18 cellular contexts compared by ENCODE assay signal in genomic region chr11:34667810-34668582, GRCh38. TPM values are rescaled to one million over a fixed set of nuclear protein-coding genes. Genes with fewer than 3 reads are reported as not detected.
A peak's percentile ranks its signal among the peaks of the same experiment; 100 is the strongest.
DNase-seq lines count a peak whose midpoint lies in the region; ATAC-seq, FAIRE-seq and TF ChIP-seq lines count a peak whose summit lies in the region.
"Had no signal": no experiment of that assay in that cellular context is flagged by ENCODE, and none has a peak within 500 bp of the region (broad histone marks: within the 10 kb centered on the region; RNA-seq: fewer than 3 reads in every experiment).

No MANE protein-coding gene starts in this region.

- H2AK5ac ChIP-seq in IMR-90 (ENCODE audit: low read depth, low read length), result peak overlapping the region; percentile 23

- H3K27me3 Mint-ChIP-seq in naive thymus-derived CD4-positive, alpha-beta T cell, result peaks cover 12 to 46% (median 33%) of the 10 kb centered on the region in 5 donors

- no TSS peak for BruUV-seq in IMR-90 (replicated peaks; lab: Mats Ljungman, UMichigan)

- H3K27me3 ChIP-seq in IMR-90 (ENCODE audit: control insufficient read depth, insufficient read depth, low read length) (no peaks in the 10 kb centered on the region), foreskin keratinocyte (no peaks in the 10 kb centered on the region), lower lobe of right lung (ENCODE audit: low read depth) (no peaks in the 10 kb centered on the region), smooth muscle cell (ENCODE audit: low read depth) (no peaks in the 10 kb centered on the region)
- no peaks in the 10 kb centered on the region for H3K27me3 ChIP-seq in naive thymus-derived CD4-positive, alpha-beta T cell (ENCODE audit: control insufficient read depth in 2 of 2, insufficient read depth in 2 of 2, low read length in 2 of 2)

- no peak overlapping the region for H2AK9ac ChIP-seq in IMR-90 (replicated peaks; ENCODE audit: low read depth, low read length, poor library complexity)

- no peaks in the 10 kb centered on the region for H3K9me1 ChIP-seq in IMR-90 (ENCODE audit: insufficient read depth, low read length)

- peak overlapping the region; percentile 44 for H2BK120ac ChIP-seq in IMR-90 (ENCODE audit: low read depth, low read length)

- H3K4me2 ChIP-seq in A549 (peak overlapping the region; percentile 27), IMR-90 (ENCODE audit: low read depth, low read length) (no peak overlapping the region), smooth muscle cell (no peak overlapping the region)

- H3K27ac Mint-ChIP-seq in naive thymus-derived CD4-positive, alpha-beta T cell, result no peak overlapping the region
- H3K27ac Mint-ChIP-seq: activated B cell treated with CpG ODN at 0.5 μM for 24 hours; activated naive CD8-positive, alpha-beta T cell treated with anti-CD3 and anti-CD28 coated beads for 36 hours; immature natural killer cell; mesothelial cell of epicardium had no signal

- FAIRE-seq in A549 (lab: Jason Lieb, UNC), result peak; percentile 65
- FAIRE-seq: endometrium had no signal

- H3K4me3 Mint-ChIP-seq in naive thymus-derived CD4-positive, alpha-beta T cell, result peak overlapping the region in 1 of 10 donors; percentile 20
- H3K4me3 Mint-ChIP-seq: activated B cell treated with CpG ODN at 0.5 μM for 24 hours; activated naive CD8-positive, alpha-beta T cell treated with anti-CD3 and anti-CD28 coated beads for 36 hours; immature natural killer cell; mesothelial cell of epicardium had no signal

- 0 out of 3 replicates have a peak overlapping the region, but pooled peaks have one; percentile 17 for H2BK15ac ChIP-seq in IMR-90 (ENCODE audit: low read depth, low read length)

- POLR2A ChIA-PET in A549 (lab: Yijun Ruan, JAX), result no interaction called here
- POLR2A ChIA-PET in IMR-90 (lab: Charles Lee; ENCODE audit: unreplicated experiment), result no interaction called here
- POLR2A ChIA-PET in naive thymus-derived CD4-positive, alpha-beta T cell (lab: Charles Lee), result no interaction called here

- dilution Hi-C loops in IMR-90 (cut with HindIII; ENCODE audit: low sequenced_read_pairs, unreplicated experiment), result no loop called here

- TF ChIP-seq RAD21 in A549 (conservative IDR thresholded peaks at IDR 0.05 in 1 of 2, IDR thresholded peaks at IDR 0.05 in 1 of 2) (no peak), IMR-90 (IDR thresholded peaks at IDR 0.05; ENCODE audit: low read length) (no peak)

- peak in 1 of 2 experiments; percentile 20; a peak in 1 of 5 replicates for TF ChIP-seq EP300 in A549 (IDR thresholded peaks at IDR 0.05)

- peak overlapping the region; percentile 9; the same call in 1 of the 2 replicates for H2BK20ac ChIP-seq in IMR-90 (ENCODE audit: low read depth, low read length)

- no peak overlapping the region; the same call in 1 of the 2 replicates for H3K23ac ChIP-seq in IMR-90 (ENCODE audit: low read depth, low read length)

- intact Hi-C loops in IMR-90 (cut with micrococcal nuclease) (no loop called here), lower lobe of right lung (cut with DNase I) (no loop called here)
- intact Hi-C loops in naive thymus-derived CD4-positive, alpha-beta T cell (cut with micrococcal nuclease), result no loop called here

- CTCF ChIA-PET in A549 (lab: Yijun Ruan, JAX) (interaction anchor here (0.6 to 3.5 kb wide), 4 partner anchors 11 to 247 kb away, joined by 3 to 12 read pairs (median 4); no protein-coding TSS in a partner anchor), IMR-90 (lab: Yijun Ruan, JAX) (no interaction called here)
- CTCF ChIA-PET in naive thymus-derived CD4-positive, alpha-beta T cell (lab: Charles Lee), result no interaction called here

- no peaks in the 10 kb centered on the region for H3K36me3 ChIP-seq in IMR-90 (ENCODE audit: control insufficient read depth, insufficient read depth, low read length)
- no peaks in the 10 kb centered on the region for H3K36me3 ChIP-seq in lower lobe of right lung
- no peaks in the 10 kb centered on the region for H3K36me3 ChIP-seq in naive thymus-derived CD4-positive, alpha-beta T cell (ENCODE audit: control insufficient read depth in 2 of 3, insufficient read depth in 3 of 3, low read length in 3 of 3)
- H3K36me3 ChIP-seq in smooth muscle cell (ENCODE audit: low read depth), result no peaks in the 10 kb centered on the region

- peak overlapping the region; percentile 52; the same call in 1 of the 2 replicates for H3K14ac ChIP-seq in IMR-90 (replicated peaks; ENCODE audit: low read depth, low read length)

- no peak for TF ChIP-seq POLR2A in A549 (IDR thresholded peaks at IDR 0.05; ENCODE audit: low read length)
- no peak for TF ChIP-seq POLR2A in IMR-90 (IDR thresholded peaks at IDR 0.05; ENCODE audit: low read depth, low read length)

- H3F3A ChIP-seq in smooth muscle cell (ENCODE audit: low read depth), result no peaks in the 10 kb centered on the region

- no peak overlapping the region for H3K4me3 ChIP-seq in A549
- H3K4me3 ChIP-seq in IMR-90 (ENCODE audit: insufficient read depth, low read depth, low read length), result no peak overlapping the region
- H3K4me3 ChIP-seq in lower lobe of right lung, result no peak overlapping the region
- no peak overlapping the region for H3K4me3 ChIP-seq in naive thymus-derived CD4-positive, alpha-beta T cell (ENCODE audit: low read length)
- no peak overlapping the region for H3K4me3 ChIP-seq in smooth muscle cell

- peaks cover 0 to 3% (median 0%) of the 10 kb centered on the region in 11 donors for H3K9me3 Mint-ChIP-seq in naive thymus-derived CD4-positive, alpha-beta T cell
- H3K9me3 Mint-ChIP-seq: activated B cell treated with CpG ODN at 0.5 μM for 24 hours; activated naive CD8-positive, alpha-beta T cell treated with anti-CD3 and anti-CD28 coated beads for 36 hours; mesothelial cell of epicardium had no signal

- no peaks in the 10 kb centered on the region for H3K79me1 ChIP-seq in IMR-90 (ENCODE audit: low read depth in 1 of 2, low read length in 2 of 2)

- H3K9me3 ChIP-seq in A549 (no peaks in the 10 kb centered on the region), IMR-90 (ENCODE audit: control insufficient read depth, insufficient read depth, low read length) (no peaks in the 10 kb centered on the region), lower lobe of right lung (no peaks in the 10 kb centered on the region), smooth muscle cell (replicated peaks; ENCODE audit: low read depth) (no peaks in the 10 kb centered on the region)
- no peaks in the 10 kb centered on the region for H3K9me3 ChIP-seq in naive thymus-derived CD4-positive, alpha-beta T cell (ENCODE audit: control insufficient read depth in 2 of 3, low read length in 3 of 3)

- H3K36me3 Mint-ChIP-seq in naive thymus-derived CD4-positive, alpha-beta T cell, result no peaks in the 10 kb centered on the region
- H3K36me3 Mint-ChIP-seq: activated naive CD8-positive, alpha-beta T cell treated with anti-CD3 and anti-CD28 coated beads for 36 hours; IgD-negative memory B cell; mesothelial cell of epicardium had no signal

- H3K56ac ChIP-seq in IMR-90 (ENCODE audit: extremely low read depth, insufficient read depth, low read length), result no peak overlapping the region

- no peak overlapping the region for H3K4ac ChIP-seq in IMR-90 (ENCODE audit: low read depth, low read length)

- H4K91ac ChIP-seq in IMR-90 (ENCODE audit: insufficient read depth, low read depth, low read length), result no peak overlapping the region

- H3K27ac ChIP-seq in A549 (peak overlapping the region; percentile 60 to 74), IMR-90 (ENCODE audit: insufficient read depth, low read length) (no peak overlapping the region), foreskin keratinocyte (no peak overlapping the region), lower lobe of right lung (no peak overlapping the region), smooth muscle cell (ENCODE audit: low read depth) (no peak overlapping the region)
- H3K27ac ChIP-seq in naive thymus-derived CD4-positive, alpha-beta T cell (ENCODE audit: low read depth, low read length), result no peak overlapping the region

- no peaks in the 10 kb centered on the region for H3K79me2 ChIP-seq in smooth muscle cell (ENCODE audit: low read depth)

- 42% methylated on average over 4 of the region's 4 CpGs for WGBS in A549 (ENCODE audit: missing lambda C conversion rate)
- WGBS in IMR-90 (ENCODE audit: extremely low coverage in 2 of 2, insufficient read length in 1 of 2), 2 experiments, result no CpG with 5 or more reads among the region's 4 CpGs
- 87% methylated on average over 4 of the region's 4 CpGs for WGBS in smooth muscle cell (ENCODE audit: low lambda C conversion rate)

- ATAC-seq in A549, result peak; percentile 19 to 90; a peak in 4 of 6 replicates
- no peak for ATAC-seq in IMR-90 (ENCODE audit: low read depth)
- peak; percentile 23 for ATAC-seq in foreskin keratinocyte
- no peak for ATAC-seq in lower lobe of right lung
- no peak for ATAC-seq in naive thymus-derived CD4-positive, alpha-beta T cell

- peaks cover 0 to 3% (median 0%) of the 10 kb centered on the region in 7 donors for H3K4me1 Mint-ChIP-seq in naive thymus-derived CD4-positive, alpha-beta T cell
- H3K4me1 Mint-ChIP-seq: activated naive CD8-positive, alpha-beta T cell treated with anti-CD3 and anti-CD28 coated beads for 36 hours; immature natural killer cell; mesothelial cell of epicardium had no signal

- no peak for TF ChIP-seq CTCF in A549 (IDR thresholded peaks at IDR 0.05)
- no peak for TF ChIP-seq CTCF in IMR-90 (conservative IDR thresholded peaks at IDR 0.05; ENCODE audit: low read depth, low read length)
- no peak for TF ChIP-seq CTCF in foreskin keratinocyte (conservative IDR thresholded peaks at IDR 0.05)
- no peak for TF ChIP-seq CTCF in lower lobe of right lung (IDR thresholded peaks at IDR 0.05)
- TF ChIP-seq CTCF in smooth muscle cell (IDR thresholded peaks at IDR 0.05; ENCODE audit: borderline replicate concordance, insufficient read depth, poor library complexity, severe bottlenecking), result no peak

- H4K20me1 ChIP-seq in IMR-90 (ENCODE audit: insufficient read depth, low read length), result no peaks in the 10 kb centered on the region
- no peaks in the 10 kb centered on the region for H4K20me1 ChIP-seq in smooth muscle cell (ENCODE audit: low read depth)

- H4K5ac ChIP-seq in IMR-90 (ENCODE audit: low read depth, low read length), result no peak overlapping the region

- in situ Hi-C loops in IMR-90 (cut with MboI; ENCODE audit: low sequenced_read_pairs), result no loop called here

- DNase-seq in A549 (ENCODE audit: low read depth in 1 of 2, low spot score in 1 of 2) (peak in 1 of 2 experiments; percentile 84), IMR-90 (no peak), NCI-H748 treated with DMSO at 0.1 percent for 48 hours (lab: John Stamatoyannopoulos, UW) (peak; percentile 98), foreskin keratinocyte (peak in 1 of 2 donors; percentile 29), GM19238 (ENCODE audit: insufficient read length, low spot score) (no peak), lower lobe of right lung (no peak), smooth muscle cell (lab: John Stamatoyannopoulos, UW; ENCODE audit: unreplicated experiment) (no peak)
- DNase-seq in naive thymus-derived CD4-positive, alpha-beta T cell, result no peak
- DNase-seq: activated B cell treated with CpG ODN at 0.5 μM for 24 hours; activated CD8-positive, alpha-beta memory T cell treated with anti-CD3 and anti-CD28 coated beads, Interleukin-2, amount 50 U/mL, for 48 hours; activated naive CD8-positive, alpha-beta T cell treated with anti-CD3 and anti-CD28 coated beads for 36 hours; caudate nucleus; immature natural killer cell; NCI-H1436 treated with DMSO at 0.1 percent for 48 hours had no signal

- H2BK5ac ChIP-seq in IMR-90 (ENCODE audit: low read depth, low read length, poor library complexity, severe bottlenecking), result peak overlapping the region; percentile 56

- H3K9ac ChIP-seq in IMR-90 (ENCODE audit: low read depth, low read length) (no peak overlapping the region), smooth muscle cell (ENCODE audit: low read depth) (no peak overlapping the region)

- H3K18ac ChIP-seq in IMR-90 (ENCODE audit: low read depth, low read length), result no peak overlapping the region

- H3K4me1 ChIP-seq in A549 (peaks cover 38% of the 10 kb centered on the region), IMR-90 (ENCODE audit: control insufficient read depth, insufficient read depth, low read length) (no peaks in the 10 kb centered on the region; the same call in 1 of the 2 replicates), foreskin keratinocyte (peaks cover 16% of the 10 kb centered on the region), lower lobe of right lung (no peaks in the 10 kb centered on the region), smooth muscle cell (ENCODE audit: low read depth) (no peaks in the 10 kb centered on the region)
- H3K4me1 ChIP-seq in naive thymus-derived CD4-positive, alpha-beta T cell (ENCODE audit: control insufficient read depth in 2 of 2, insufficient read depth in 2 of 2, low read length in 2 of 2), result no peaks in the 10 kb centered on the region

- no peak overlapping the region for H4K8ac ChIP-seq in IMR-90 (ENCODE audit: low read depth in 2 of 2, low read length in 2 of 2)

- H2AFZ ChIP-seq in IMR-90 (replicated peaks; ENCODE audit: low read length, poor library complexity) (no peak overlapping the region), smooth muscle cell (ENCODE audit: low read depth) (no peak overlapping the region)

RNA-seq across cellular contexts. Expression of gene EHF, which starts 47.1 kb away (rescaled TPM):
- polyA plus RNA-seq in A549 (2011; rRNA removed) (4.9 and 5.4 TPM in 2 replicates), A549 (2017; fragmentation: RNase III; extraction: RNeasy Plus Mini Kit Qiagen cat#74134 plus additional on column Dnase treatment) (6.0 to 7.8 TPM (median 7.0 TPM) in 3 replicates), IMR-90 (2012; rRNA removed) (not detected in 2 replicates), foreskin keratinocyte (9.0 and 11.2 TPM in 2 replicates), smooth muscle cell (0.63 and 1.0 TPM in 2 replicates)
- 0.96 and 1.3 TPM in 2 replicates for polyA plus RNA-seq in A549 (2012; cell fraction: cytosol; rRNA removed)
- polyA plus RNA-seq in A549 (2012; cell fraction: nucleus; rRNA removed), result 1.0 TPM in 2 replicates
- polyA minus RNA-seq in A549 (2011; rRNA and poly(A)+ RNA removed), result 19.9 and 22.1 TPM in 2 replicates
- total RNA-seq in IMR-90 (2012; rRNA removed) (under 0.01 TPM in 1 of 2 replicates, not detected in the other), foreskin keratinocyte (97.2 and 109 TPM in 2 replicates), lower lobe of right lung (60.5 TPM), smooth muscle cell (0.63 and 1.7 TPM in 2 replicates)
- not detected in 2 replicates for polyA plus RNA-seq in IMR-90 (2012; cell fraction: cytosol; rRNA removed)
- not detected in 2 replicates for polyA plus RNA-seq in IMR-90 (2012; cell fraction: nucleus; rRNA removed; ENCODE audit: low replicate concordance)
- total RNA-seq in naive thymus-derived CD4-positive, alpha-beta T cell, result under 1 TPM in 1 of 5 experiments, not detected in 4; 0.20 TPM
- polyA plus RNA-seq in naive thymus-derived CD4-positive, alpha-beta T cell, result not detected
- total RNA-seq: activated naive CD8-positive, alpha-beta T cell treated with anti-CD3 and anti-CD28 coated beads for 36 hours; H4 had no signal
- polyA plus RNA-seq: IgD-negative memory B cell, immature natural killer cell had no signal

Comparison
In these comparisons a context has a peak if more than half of its experiments do, and no peak if none do; other contexts are left out.
1. ATAC-seq: peak in A549 (2 of 2) and foreskin keratinocyte (single experiment); none in IMR-90 (single experiment), lower lobe of right lung (0 of 2) and naive thymus-derived CD4-positive, alpha-beta T cell (single experiment).
2. H3K27ac ChIP-seq: peak in A549 (2 of 2); none in IMR-90 (single experiment), foreskin keratinocyte (single experiment), lower lobe of right lung (single experiment), naive thymus-derived CD4-positive, alpha-beta T cell (single experiment) and smooth muscle cell (single experiment).
3. RNA of gene EHF, which starts 47.1 kb away (total RNA-seq): 97.2 to 109 TPM in foreskin keratinocyte and 60.5 TPM in lower lobe of right lung (single experiment); 0.63 to 1.7 TPM in smooth muscle cell, under 0.01 TPM in IMR-90 and 0.20 TPM in naive thymus-derived CD4-positive, alpha-beta T cell; every median in the first group is over 10 times any median in the second.